Comparison of ENCODE assay signal across 27 cellular contexts in genomic region chr11:121488641-121489040, GRCh38.
DNase-seq lines count a peak whose midpoint lies in the region; ATAC-seq and TF ChIP-seq lines count a peak whose summit lies in the region.
"Had no signal": no experiment of that assay in that cellular context is flagged by ENCODE, and none has a peak within 500 bp of the region (broad histone marks: within the 10 kb centered on the region; RNA-seq: fewer than 3 reads in every experiment).

No MANE protein-coding gene starts in this region.

- peak overlapping the region; percentile 19 for H3K27ac Mint-ChIP-seq in T-helper 1 cell treated with Interleukin-12 subunit alpha and Interleukin-12 subunit beta and Interleukin-4 antibody, amounts not matched to agents 30 μg/mL and 1 μg/mL, for 36 hours
- H3K27ac Mint-ChIP-seq in central memory CD8-positive, alpha-beta T cell (ENCODE audit: low read depth) = peak overlapping the region; percentile 45
- H3K27ac Mint-ChIP-seq in nephron progenitor cell = peak overlapping the region; percentile 64
- H3K27ac Mint-ChIP-seq: stimulated activated memory B cell treated with anti-CD40 and anti-IgM and Interleukin-4, amounts not matched to agents 10 μg/mL and 1 μg/mL and 100 μg/mL, for 72 hours had no signal

- H3K9me3 Mint-ChIP-seq in T-helper 1 cell treated with Interleukin-12 subunit alpha and Interleukin-12 subunit beta and Interleukin-4 antibody, amounts not matched to agents 30 μg/mL and 1 μg/mL, for 36 hours = no peaks in the 10 kb centered on the region
- no peaks in the 10 kb centered on the region for H3K9me3 Mint-ChIP-seq in central memory CD8-positive, alpha-beta T cell
- no peaks in the 10 kb centered on the region for H3K9me3 Mint-ChIP-seq in nephron progenitor cell
- H3K9me3 Mint-ChIP-seq: CD4-positive, CD25-positive, alpha-beta regulatory T cell; stimulated activated memory B cell treated with anti-CD40 and anti-IgM and Interleukin-4, amounts not matched to agents 10 μg/mL and 1 μg/mL and 100 μg/mL, for 72 hours had no signal

- peaks cover 24% of the 10 kb centered on the region for H3K4me1 Mint-ChIP-seq in T-helper 1 cell treated with Interleukin-12 subunit alpha and Interleukin-12 subunit beta and Interleukin-4 antibody, amounts not matched to agents 30 μg/mL and 1 μg/mL, for 36 hours (ENCODE audit: low read depth)
- H3K4me1 Mint-ChIP-seq in central memory CD8-positive, alpha-beta T cell = peaks cover 75% of the 10 kb centered on the region
- H3K4me1 Mint-ChIP-seq in nephron progenitor cell = peaks cover 49% of the 10 kb centered on the region

- DNase-seq in T-helper 1 cell = no peak
- peak; percentile 77 for DNase-seq in LNCaP clone FGC (ENCODE audit: low read depth)
- DNase-seq in central memory CD8-positive, alpha-beta T cell (ENCODE audit: low spot score in 2 of 2) = no peak
- DNase-seq in nephron progenitor cell = no peak
- DNase-seq in RPMI8226 = no peak
- no peak for DNase-seq in DMS 273 (lab: John Stamatoyannopoulos, UW; ENCODE audit: unreplicated experiment)
- DNase-seq: activated CD4-positive, alpha-beta T cell treated with anti-CD3 and anti-CD28 coated beads, Interleukin-2, amount 50 U/mL, for 48 hours; activated effector memory CD4-positive, alpha-beta T cell treated with Interleukin-2 at 50 U/mL for 16 hours; CD4-positive, CD25-positive, alpha-beta regulatory T cell; hippocampal formation; left colon; mammary epithelial cell; NCI-H1048; NCI-H187; NCI-H2171 treated with DMSO at 0.1 percent for 48 hours; NCI-H524 treated with DMSO at 0.1 percent for 48 hours; NK-92 treated with Interleukin-12 subunit alpha and Interleukin-12 subunit beta, amount 100 ng/mL, for 24 hours; right lobe of liver; SIG-M5; stimulated activated CD4-positive, alpha-beta T cell treated with anti-CD3 and anti-CD28 coated beads, Interleukin-4, amount 100 ng/mL, for 1 hour had no signal

- H3K36me3 Mint-ChIP-seq in T-helper 1 cell treated with Interleukin-12 subunit alpha and Interleukin-12 subunit beta and Interleukin-4 antibody, amounts not matched to agents 30 μg/mL and 1 μg/mL, for 36 hours (ENCODE audit: low read depth) = peaks cover 64% of the 10 kb centered on the region
- H3K36me3 Mint-ChIP-seq in central memory CD8-positive, alpha-beta T cell (ENCODE audit: insufficient read depth) = peaks cover 55% of the 10 kb centered on the region
- H3K36me3 Mint-ChIP-seq in nephron progenitor cell (ENCODE audit: low read depth) = peaks cover 68% of the 10 kb centered on the region

- no peak for ATAC-seq in central memory CD8-positive, alpha-beta T cell (replicated peaks; ENCODE audit: extremely low read depth, poor library complexity, severe bottlenecking)
- no peak for ATAC-seq in HG02610 (IDR thresholded peaks at IDR 0.05; ENCODE audit: unreplicated experiment)
- ATAC-seq: left colon; Panc1; right lobe of liver; stimulated activated memory B cell treated with anti-CD40 and anti-IgM and Interleukin-4, amounts not matched to agents 10 μg/mL and 1 μg/mL and 100 μg/mL, for 72 hours had no signal

- H3K4me3 Mint-ChIP-seq in T-helper 1 cell treated with Interleukin-12 subunit alpha and Interleukin-12 subunit beta and Interleukin-4 antibody, amounts not matched to agents 30 μg/mL and 1 μg/mL, for 36 hours = no peak overlapping the region
- no peak overlapping the region for H3K4me3 Mint-ChIP-seq in central memory CD8-positive, alpha-beta T cell
- peak overlapping the region; percentile 30 for H3K4me3 Mint-ChIP-seq in nephron progenitor cell
- H3K4me3 Mint-ChIP-seq: stimulated activated memory B cell treated with anti-CD40 and anti-IgM and Interleukin-4, amounts not matched to agents 10 μg/mL and 1 μg/mL and 100 μg/mL, for 72 hours had no signal

- H3K4me3 ChIP-seq in LNCaP clone FGC (ENCODE audit: low read depth, low read length) = no peak overlapping the region
- H3K4me3 ChIP-seq: coronary artery, right lobe of liver, suprapubic skin had no signal

- no peak for TF ChIP-seq CTCF in LNCaP clone FGC (IDR thresholded peaks at IDR 0.05; ENCODE audit: control insufficient read depth, extremely low read depth, insufficient read depth)
- no peak for TF ChIP-seq CTCF in nephron progenitor cell (IDR thresholded peaks at IDR 0.05)

- no peaks in the 10 kb centered on the region for H3K27me3 Mint-ChIP-seq in T-helper 1 cell treated with Interleukin-12 subunit alpha and Interleukin-12 subunit beta and Interleukin-4 antibody, amounts not matched to agents 30 μg/mL and 1 μg/mL, for 36 hours (ENCODE audit: low read depth)
- no peaks in the 10 kb centered on the region for H3K27me3 Mint-ChIP-seq in central memory CD8-positive, alpha-beta T cell
- peaks cover 3% of the 10 kb centered on the region for H3K27me3 Mint-ChIP-seq in nephron progenitor cell (ENCODE audit: low read depth, poor library complexity)
- H3K27me3 Mint-ChIP-seq: CD4-positive, CD25-positive, alpha-beta regulatory T cell; progenitor cell of endocrine pancreas; stimulated activated memory B cell treated with anti-CD40 and anti-IgM and Interleukin-4, amounts not matched to agents 10 μg/mL and 1 μg/mL and 100 μg/mL, for 72 hours had no signal
